8 cellular contexts compared by ENCODE assay signal in the genomic region with DNA sequence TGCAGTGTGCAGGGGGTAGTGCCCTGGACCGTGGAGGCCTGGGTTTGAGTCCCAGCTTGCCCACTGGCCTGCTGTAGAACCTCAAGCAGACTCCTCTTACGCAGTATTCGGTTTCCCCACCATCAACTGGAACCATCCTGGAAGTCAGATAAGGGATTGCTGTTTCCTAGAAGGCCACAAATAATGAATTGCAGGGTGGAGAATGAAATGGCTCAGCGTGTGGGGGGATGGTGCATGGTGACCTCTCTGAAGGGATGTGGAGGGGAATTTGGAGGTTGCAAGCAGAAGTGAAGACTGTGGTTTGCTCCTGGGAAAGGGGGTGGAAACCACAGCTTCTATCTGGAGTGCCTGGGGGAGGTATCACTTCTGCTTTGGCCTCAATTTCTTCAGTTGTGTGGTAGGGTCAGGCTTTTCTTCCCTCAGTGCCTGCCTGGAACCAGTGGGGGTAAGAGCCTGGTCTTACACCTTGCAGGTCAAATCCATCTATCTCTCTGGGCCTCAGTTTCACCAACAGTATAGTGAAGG. TPM values are rescaled to one million over a fixed set of nuclear protein-coding genes. Genes with fewer than 3 reads are reported as not detected.
A peak's percentile ranks its signal among the peaks of the same experiment; 100 is the strongest.
DNase-seq lines count a peak whose midpoint lies in the region; ATAC-seq and TF ChIP-seq lines count a peak whose summit lies in the region.

No MANE protein-coding gene starts in this region.

- intact Hi-C loops in posterior cingulate gyrus (cut with DNase I), result no loop called here

- H3K36me3 Mint-ChIP-seq in activated T-cell treated with anti-CD3 and anti-CD28 coated beads, Interleukin-2, amount 50 U/mL, for 72 hours (ENCODE audit: insufficient read depth in 2 of 2), result no peaks in the 10 kb centered on the region
- H3K36me3 Mint-ChIP-seq in stimulated activated effector memory CD8-positive, alpha-beta T cell treated with anti-CD3 and anti-CD28 coated beads, Interleukin-12 subunit alpha, Interleukin-12 subunit beta, amount 100 ng/mL, for 72 hours, result peaks cover 72% of the 10 kb centered on the region

- H3K4me3 Mint-ChIP-seq in activated T-cell treated with anti-CD3 and anti-CD28 coated beads, Interleukin-2, amount 50 U/mL, for 72 hours, result peak overlapping the region; percentile 59 to 61
- peak overlapping the region; percentile 79 for H3K4me3 Mint-ChIP-seq in stimulated activated effector memory CD8-positive, alpha-beta T cell treated with anti-CD3 and anti-CD28 coated beads, Interleukin-12 subunit alpha, Interleukin-12 subunit beta, amount 100 ng/mL, for 72 hours

- H3K4me3 ChIP-seq in GM12875 (ENCODE audit: low read depth, low read length), result peak overlapping the region; percentile 75

- no peak for TF ChIP-seq CTCF in GM12875 (IDR thresholded peaks at IDR 0.05; ENCODE audit: borderline replicate concordance, insufficient read depth, low read depth, low read length)

- peak in 1 of 2 donors; percentile 25 for DNase-seq in activated T-cell treated with anti-CD3 and anti-CD28 coated beads, Interleukin-2, amount 50 U/mL, for 72 hours
- peak in 1 of 2 donors; percentile 76 for DNase-seq in stimulated activated effector memory CD8-positive, alpha-beta T cell treated with anti-CD3 and anti-CD28 coated beads, Interleukin-12 subunit alpha, Interleukin-12 subunit beta, amount 100 ng/mL, for 72 hours (ENCODE audit: low spot score in 2 of 2)
- DNase-seq in NCI-H82 (lab: John Stamatoyannopoulos, UW) (no peak), activated gamma-delta T cell (lab: John Stamatoyannopoulos, UW) (no peak), posterior cingulate gyrus (no peak)

- no peaks in the 10 kb centered on the region for H3K27me3 Mint-ChIP-seq in activated T-cell treated with anti-CD3 and anti-CD28 coated beads, Interleukin-2, amount 50 U/mL, for 72 hours (ENCODE audit: low read depth)

- ATAC-seq in GM21360 (IDR thresholded peaks at IDR 0.05; ENCODE audit: unreplicated experiment) (peak; percentile 67), HG03460 (IDR thresholded peaks at IDR 0.05; ENCODE audit: unreplicated experiment) (peak; percentile 74)
- ATAC-seq in activated T-cell treated with anti-CD3 and anti-CD28 coated beads, Interleukin-2, amount 50 U/mL, for 72 hours (replicated peaks in 1 of 2), result peak; percentile 46 to 61
- peak; percentile 71 for ATAC-seq in stimulated activated effector memory CD8-positive, alpha-beta T cell treated with anti-CD3 and anti-CD28 coated beads, Interleukin-12 subunit alpha, Interleukin-12 subunit beta, amount 100 ng/mL, for 72 hours

- no peaks in the 10 kb centered on the region for H3K9me3 Mint-ChIP-seq in activated T-cell treated with anti-CD3 and anti-CD28 coated beads, Interleukin-2, amount 50 U/mL, for 72 hours
- no peaks in the 10 kb centered on the region for H3K9me3 Mint-ChIP-seq in stimulated activated effector memory CD8-positive, alpha-beta T cell treated with anti-CD3 and anti-CD28 coated beads, Interleukin-12 subunit alpha, Interleukin-12 subunit beta, amount 100 ng/mL, for 72 hours

- peak overlapping the region; percentile 27 for H3K27ac Mint-ChIP-seq in activated T-cell treated with anti-CD3 and anti-CD28 coated beads, Interleukin-2, amount 50 U/mL, for 72 hours
- peak overlapping the region; percentile 100 for H3K27ac Mint-ChIP-seq in stimulated activated effector memory CD8-positive, alpha-beta T cell treated with anti-CD3 and anti-CD28 coated beads, Interleukin-12 subunit alpha, Interleukin-12 subunit beta, amount 100 ng/mL, for 72 hours

- peaks cover 58% of the 10 kb centered on the region for H3K4me1 Mint-ChIP-seq in activated T-cell treated with anti-CD3 and anti-CD28 coated beads, Interleukin-2, amount 50 U/mL, for 72 hours (ENCODE audit: low read depth)
- peaks cover 69% of the 10 kb centered on the region for H3K4me1 Mint-ChIP-seq in stimulated activated effector memory CD8-positive, alpha-beta T cell treated with anti-CD3 and anti-CD28 coated beads, Interleukin-12 subunit alpha, Interleukin-12 subunit beta, amount 100 ng/mL, for 72 hours

RNA-seq across cellular contexts. Expression of gene ADGRG5, which starts 1.7 kb away (rescaled TPM):
- total RNA-seq in activated T-cell treated with anti-CD3 and anti-CD28 coated beads, Interleukin-2, amount 50 U/mL, for 72 hours, result 1 to 10 TPM; 3.9 to 9.3 TPM

RNA-seq across cellular contexts. Expression of gene CCDC102A, which starts 7.8 kb away (rescaled TPM):
- total RNA-seq in activated T-cell treated with anti-CD3 and anti-CD28 coated beads, Interleukin-2, amount 50 U/mL, for 72 hours, result 10 to 100 TPM in 1 of 2 donors, 1 to 10 TPM in 1; 8.1 to 14.6 TPM

RNA-seq across cellular contexts. Expression of gene DOK4, which starts 57.9 kb away (rescaled TPM):
- total RNA-seq in activated T-cell treated with anti-CD3 and anti-CD28 coated beads, Interleukin-2, amount 50 U/mL, for 72 hours, result 10 to 100 TPM; 12.0 to 19.6 TPM
